In the genomic region with DNA sequence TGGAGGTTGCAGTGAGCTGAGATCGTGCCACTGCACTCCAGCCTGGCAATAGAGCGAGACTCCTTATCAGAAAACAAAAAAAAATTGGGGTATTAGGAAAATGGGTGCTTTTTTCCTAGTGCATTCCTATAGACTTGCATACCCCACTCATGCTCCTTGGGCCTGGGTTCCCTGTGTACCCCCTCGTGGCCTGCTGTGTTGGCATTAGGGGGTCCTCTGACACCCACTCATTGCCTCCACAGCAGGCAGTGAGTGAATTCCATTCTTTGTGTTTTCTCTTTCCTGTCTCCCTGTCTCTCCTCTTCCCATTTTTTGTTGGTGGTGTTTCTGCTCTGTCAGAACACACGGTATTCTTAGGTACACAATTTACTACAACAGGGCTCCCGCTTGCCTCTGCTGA, we compare ENCODE assay signal across 14 cellular contexts. TPM values are rescaled to one million over a fixed set of nuclear protein-coding genes. Genes with fewer than 3 reads are reported as not detected.
DNase-seq lines count a peak whose midpoint lies in the region; ATAC-seq and TF ChIP-seq lines count a peak whose summit lies in the region.
"Had no signal": no experiment of that assay in that cellular context is flagged by ENCODE, and none has a peak within 500 bp of the region (broad histone marks: within the 10 kb centered on the region; RNA-seq: fewer than 3 reads in every experiment).

No MANE protein-coding gene starts in this region.

- no peaks in the 10 kb centered on the region for H3K27me3 ChIP-seq in duodenal mucosa (ENCODE audit: control insufficient read depth in 1 of 2, insufficient read depth in 2 of 2, low read length in 2 of 2)
- no peaks in the 10 kb centered on the region for H3K27me3 ChIP-seq in Peyer's patch

- peak overlapping the region; percentile 17 for H3K27ac ChIP-seq in duodenal mucosa (ENCODE audit: low read depth, low read length)
- H3K27ac ChIP-seq in Peyer's patch = no peak overlapping the region
- H3K27ac ChIP-seq: RWPE1 had no signal

- ATAC-seq in activated CD4-positive, alpha-beta T cell treated with anti-CD3 and anti-CD28 coated beads for 36 hours = no peak
- no peak for ATAC-seq in T-helper 17 cell
- no peak for ATAC-seq in natural killer cell treated with Interleukin-12 subunit alpha and Interleukin-12 subunit beta and Interleukin-15 and Interleukin-18, amount 100 ng/mL, for 72 hours
- no peak for ATAC-seq in GM21390 (IDR thresholded peaks at IDR 0.05; ENCODE audit: unreplicated experiment)
- no peak for ATAC-seq in HG03439 (IDR thresholded peaks at IDR 0.05; ENCODE audit: unreplicated experiment)
- ATAC-seq: HCT116 had no signal

- CTCF ChIA-PET in activated CD4-positive, alpha-beta T cell treated with anti-CD3 and anti-CD28 coated beads for 36 hours (lab: Charles Lee) = interaction anchor here (0.7 to 1.4 kb wide), 7 partner anchors 16 to 493 kb away, joined by 3 to 4 read pairs (median 3); no protein-coding TSS in a partner anchor

- H3K36me3 ChIP-seq in duodenal mucosa (ENCODE audit: control insufficient read depth in 1 of 2, insufficient read depth in 2 of 2, low read length in 2 of 2) (peaks cover 14 to 27% of the 10 kb centered on the region in 2 donors), Peyer's patch (peaks cover 0 to 39% (median 0%) of the 10 kb centered on the region in 3 donors)

- POLR2A ChIA-PET in activated CD4-positive, alpha-beta T cell treated with anti-CD3 and anti-CD28 coated beads for 36 hours (lab: Charles Lee) = no interaction called here

- TF ChIP-seq POLR2A in Peyer's patch (IDR thresholded peaks at IDR 0.05) = no peak

- H3K9ac ChIP-seq in duodenal mucosa (ENCODE audit: low read depth in 1 of 2, low read length in 2 of 2) = no peak overlapping the region

- H3K27ac Mint-ChIP-seq in activated CD4-positive, alpha-beta T cell treated with anti-CD3 and anti-CD28 coated beads for 36 hours = peak overlapping the region; percentile 92
- H3K27ac Mint-ChIP-seq in T-helper 17 cell = peak overlapping the region; percentile 94
- H3K27ac Mint-ChIP-seq in natural killer cell treated with Interleukin-12 subunit alpha and Interleukin-12 subunit beta and Interleukin-15 and Interleukin-18, amount 100 ng/mL, for 72 hours = peak overlapping the region; percentile 63 to 75

- DNase-seq in activated CD4-positive, alpha-beta T cell treated with anti-CD3 and anti-CD28 coated beads for 36 hours = no peak
- DNase-seq in activated CD4-positive, alpha-beta T cell treated with anti-CD3 and anti-CD28 coated beads, Interleukin-2, amount 50 U/mL, for 1 hour = no peak
- DNase-seq in T-helper 17 cell (no peak), Peyer's patch (no peak)
- DNase-seq in natural killer cell treated with Interleukin-12 subunit alpha and Interleukin-12 subunit beta and Interleukin-15 and Interleukin-18, amount 100 ng/mL, for 72 hours (ENCODE audit: low spot score) = no peak
- DNase-seq: COR-L47, NCI-H1436 treated with DMSO at 0.1 percent for 48 hours, NCI-H69 had no signal

- no peaks in the 10 kb centered on the region for H3K9me3 ChIP-seq in T-helper 17 cell (ENCODE audit: control insufficient read depth, low read length, poor library complexity, severe bottlenecking)
- H3K9me3 ChIP-seq in duodenal mucosa (ENCODE audit: control insufficient read depth in 1 of 2, low read length in 2 of 2) = no peaks in the 10 kb centered on the region
- no peaks in the 10 kb centered on the region for H3K9me3 ChIP-seq in Peyer's patch

- intact Hi-C loops in activated CD4-positive, alpha-beta T cell treated with anti-CD3 and anti-CD28 coated beads for 36 hours (cut with DNase I, micrococcal nuclease) = loop anchor here in 1 of 2 experiments (5.0 kb wide), 1 partner anchor 34 kb away; no protein-coding TSS in a partner anchor

- TF ChIP-seq CTCF in Peyer's patch (IDR thresholded peaks at IDR 0.05) = no peak

- H3K4me3 ChIP-seq in duodenal mucosa (ENCODE audit: low read depth in 1 of 2, low read length in 2 of 2) = no peak overlapping the region
- H3K4me3 ChIP-seq in Peyer's patch = no peak overlapping the region

- peaks cover 25% of the 10 kb centered on the region for H3K36me3 Mint-ChIP-seq in activated CD4-positive, alpha-beta T cell treated with anti-CD3 and anti-CD28 coated beads for 36 hours (ENCODE audit: low read depth)
- no peaks in the 10 kb centered on the region for H3K36me3 Mint-ChIP-seq in T-helper 17 cell (ENCODE audit: low read depth)
- H3K36me3 Mint-ChIP-seq in natural killer cell treated with Interleukin-12 subunit alpha and Interleukin-12 subunit beta and Interleukin-15 and Interleukin-18, amount 100 ng/mL, for 72 hours = peaks cover 7% of the 10 kb centered on the region

- H3K4me1 ChIP-seq in duodenal mucosa (ENCODE audit: control insufficient read depth in 1 of 2, insufficient read depth in 2 of 2, low read length in 2 of 2) (peaks cover 0 to 10% of the 10 kb centered on the region in 2 donors), Peyer's patch (no peaks in the 10 kb centered on the region)

- no peak overlapping the region for H3K4me3 Mint-ChIP-seq in activated CD4-positive, alpha-beta T cell treated with anti-CD3 and anti-CD28 coated beads for 36 hours
- peak overlapping the region; percentile 4 for H3K4me3 Mint-ChIP-seq in T-helper 17 cell
- H3K4me3 Mint-ChIP-seq in natural killer cell treated with Interleukin-12 subunit alpha and Interleukin-12 subunit beta and Interleukin-15 and Interleukin-18, amount 100 ng/mL, for 72 hours = peak overlapping the region; percentile 32

- H3K27me3 Mint-ChIP-seq in activated CD4-positive, alpha-beta T cell treated with anti-CD3 and anti-CD28 coated beads for 36 hours = no peaks in the 10 kb centered on the region
- no peaks in the 10 kb centered on the region for H3K27me3 Mint-ChIP-seq in T-helper 17 cell
- no peaks in the 10 kb centered on the region for H3K27me3 Mint-ChIP-seq in natural killer cell treated with Interleukin-12 subunit alpha and Interleukin-12 subunit beta and Interleukin-15 and Interleukin-18, amount 100 ng/mL, for 72 hours

- H3K4me1 Mint-ChIP-seq in activated CD4-positive, alpha-beta T cell treated with anti-CD3 and anti-CD28 coated beads for 36 hours = peaks cover 32% of the 10 kb centered on the region
- peaks cover 13% of the 10 kb centered on the region for H3K4me1 Mint-ChIP-seq in T-helper 17 cell
- H3K4me1 Mint-ChIP-seq in natural killer cell treated with Interleukin-12 subunit alpha and Interleukin-12 subunit beta and Interleukin-15 and Interleukin-18, amount 100 ng/mL, for 72 hours (ENCODE audit: low read depth in 2 of 2) = peaks cover 17 to 21% of the 10 kb centered on the region in 2 donors

- no peaks in the 10 kb centered on the region for H3K9me3 Mint-ChIP-seq in activated CD4-positive, alpha-beta T cell treated with anti-CD3 and anti-CD28 coated beads for 36 hours (ENCODE audit: low read depth)
- H3K9me3 Mint-ChIP-seq in natural killer cell treated with Interleukin-12 subunit alpha and Interleukin-12 subunit beta and Interleukin-15 and Interleukin-18, amount 100 ng/mL, for 72 hours = no peaks in the 10 kb centered on the region
- H3K9me3 Mint-ChIP-seq: immature natural killer cell had no signal

RNA-seq across cellular contexts. Expression of a gene that starts 42.8 kb away (rescaled TPM):
- total RNA-seq in activated CD4-positive, alpha-beta T cell treated with anti-CD3 and anti-CD28 coated beads for 36 hours = 10 to 100 TPM; 50.6 to 59.4 TPM
- 10 to 100 TPM; 66.0 to 72.5 TPM for total RNA-seq in T-helper 17 cell
- 10 to 100 TPM; 80.9 to 89.3 TPM for total RNA-seq in natural killer cell treated with Interleukin-12 subunit alpha and Interleukin-12 subunit beta and Interleukin-15 and Interleukin-18, amount 100 ng/mL, for 72 hours
- 100 to 1,000 TPM; 135 to 255 (median 145) TPM for total RNA-seq in Peyer's patch
